In genomic region chr5:16615737-16616535, GRCh38 we compare ENCODE assay signal across 8 cellular contexts. TPM values are rescaled to one million over a fixed set of nuclear protein-coding genes. Genes with fewer than 3 reads are reported as not detected.
DNase-seq lines count a peak whose midpoint lies in the region; ATAC-seq, FAIRE-seq and TF ChIP-seq lines count a peak whose summit lies in the region.

No MANE protein-coding gene starts in this region.

- TF ChIP-seq RAD21 in A549 (conservative IDR thresholded peaks at IDR 0.05 in 1 of 2, IDR thresholded peaks at IDR 0.05 in 1 of 2) (no peak), H1 (IDR thresholded peaks at IDR 0.05 in 1 of 2, conservative IDR thresholded peaks at IDR 0.05 in 1 of 2; ENCODE audit: low read depth in 2 of 2, low read length in 2 of 2) (no peak)

- H3K79me2 ChIP-seq in PC-9 (ENCODE audit: low read depth), result no peaks in the 10 kb centered on the region
- H3K79me2 ChIP-seq in H1 (ENCODE audit: control insufficient read depth in 1 of 2, insufficient read depth in 2 of 2, low read length in 2 of 2), result no peaks in the 10 kb centered on the region

- H3K23ac ChIP-seq in H1 (ENCODE audit: insufficient read length), result peak overlapping the region; percentile 35

- H3K56ac ChIP-seq in H1 (replicated peaks; ENCODE audit: insufficient read length, low read depth, low read length), result no peak overlapping the region

- DNase-seq in A549 (ENCODE audit: low read depth in 1 of 2, low spot score in 1 of 2) (no peak), GM20000 (ENCODE audit: low spot score) (peak; percentile 24), PC-9 (peak in 1 of 2 experiments; percentile 3), H1 (ENCODE audit: low read depth in 1 of 2, low spot score in 2 of 2) (no peak), natural killer cell (no peak), D341Med (ENCODE audit: low spot score) (no peak)
- DNase-seq in stimulated activated effector memory CD8-positive, alpha-beta T cell treated with anti-CD3 and anti-CD28 coated beads, Interleukin-12 subunit alpha, Interleukin-12 subunit beta, amount 100 ng/mL, for 72 hours (ENCODE audit: low spot score in 2 of 2), result no peak

- H3K27ac ChIP-seq in A549 (peak overlapping the region; percentile 63 to 90), PC-9 (no peak overlapping the region), H1 (ENCODE audit: low read depth, low read length) (no peak overlapping the region)

- no peak overlapping the region for H2BK15ac ChIP-seq in H1 (ENCODE audit: low read length)

- H3K36me3 ChIP-seq in PC-9 (ENCODE audit: low read depth) (no peaks in the 10 kb centered on the region), H1 (ENCODE audit: control insufficient read depth in 2 of 4, insufficient read depth in 4 of 4, low read length in 3 of 4) (no peaks in the 10 kb centered on the region)

- TF ChIP-seq EP300 in A549 (IDR thresholded peaks at IDR 0.05), result no peak
- no peak for TF ChIP-seq EP300 in H1 (IDR thresholded peaks at IDR 0.05; ENCODE audit: borderline replicate concordance in 1 of 2, low read depth in 2 of 2, low read length in 2 of 2)

- no peak overlapping the region for H4K91ac ChIP-seq in H1 (replicated peaks; ENCODE audit: insufficient read length, low read length)

- H3K4ac ChIP-seq in H1 (replicated peaks; ENCODE audit: insufficient read length, low read depth, low read length), result no peak overlapping the region

- H3K27me3 Mint-ChIP-seq in natural killer cell (ENCODE audit: low read depth in 2 of 2), result peaks cover 12% of the 10 kb centered on the region in 2 donors

- no peak overlapping the region for H2AK5ac ChIP-seq in H1 (ENCODE audit: low read depth, low read length)

- POLR2A ChIA-PET in A549 (lab: Yijun Ruan, JAX) (no interaction called here), PC-9 (lab: Charles Lee; ENCODE audit: unreplicated experiment) (no interaction called here), H1 (lab: Charles Lee; ENCODE audit: partially characterized antibody) (no interaction called here)

- no peak overlapping the region for H3K14ac ChIP-seq in H1 (ENCODE audit: insufficient read length)

- peaks cover 5 to 13% of the 10 kb centered on the region in 2 donors for H3K4me1 Mint-ChIP-seq in natural killer cell
- H3K4me1 Mint-ChIP-seq in stimulated activated effector memory CD8-positive, alpha-beta T cell treated with anti-CD3 and anti-CD28 coated beads, Interleukin-12 subunit alpha, Interleukin-12 subunit beta, amount 100 ng/mL, for 72 hours, result peaks cover 17% of the 10 kb centered on the region

- peak; percentile 11 to 40; a peak in 5 of 6 replicates for ATAC-seq in A549
- ATAC-seq in natural killer cell, result no peak
- ATAC-seq in GM21825 (IDR thresholded peaks at IDR 0.05; ENCODE audit: unreplicated experiment), result no peak
- no peak for ATAC-seq in stimulated activated effector memory CD8-positive, alpha-beta T cell treated with anti-CD3 and anti-CD28 coated beads, Interleukin-12 subunit alpha, Interleukin-12 subunit beta, amount 100 ng/mL, for 72 hours

- no peaks in the 10 kb centered on the region for H3K79me1 ChIP-seq in H1 (ENCODE audit: low read depth, low read length)

- H3K9me3 Mint-ChIP-seq in natural killer cell, result no peaks in the 10 kb centered on the region
- H3K9me3 Mint-ChIP-seq in stimulated activated effector memory CD8-positive, alpha-beta T cell treated with anti-CD3 and anti-CD28 coated beads, Interleukin-12 subunit alpha, Interleukin-12 subunit beta, amount 100 ng/mL, for 72 hours, result no peaks in the 10 kb centered on the region

- BruUV-seq in PC-9 (replicated peaks; lab: Mats Ljungman, UMichigan), result no TSS peak

- H3K27me3 ChIP-seq in PC-9 (ENCODE audit: insufficient read depth, low read depth), result peaks cover 53% of the 10 kb centered on the region
- peaks cover 7 to 37% (median 27%) of the 10 kb centered on the region in 4 experiments for H3K27me3 ChIP-seq in H1 (replicated peaks in 1 of 4; ENCODE audit: control insufficient read depth in 3 of 4, extremely low read depth in 1 of 4, insufficient read depth in 3 of 4, low read length in 3 of 4)

- H2BK120ac ChIP-seq in H1 (replicated peaks; ENCODE audit: low read depth, low read length), result no peak overlapping the region

- FAIRE-seq in A549 (lab: Jason Lieb, UNC) (no peak), H1 (lab: Jason Lieb, UNC) (no peak)

- H3K27ac Mint-ChIP-seq in natural killer cell, result peak overlapping the region in 1 of 2 donors; percentile 44
- no peak overlapping the region for H3K27ac Mint-ChIP-seq in stimulated activated effector memory CD8-positive, alpha-beta T cell treated with anti-CD3 and anti-CD28 coated beads, Interleukin-12 subunit alpha, Interleukin-12 subunit beta, amount 100 ng/mL, for 72 hours

- CTCF ChIA-PET in A549 (lab: Yijun Ruan, JAX) (no interaction called here), PC-9 (lab: Charles Lee) (no interaction called here), H1 (lab: Charles Lee; ENCODE audit: partially characterized antibody) (interaction anchor here (1.2 to 2.0 kb wide), 3 partner anchors 32 to 63 kb away, joined by 3 to 6 read pairs (median 3); no protein-coding TSS in a partner anchor)

- peak overlapping the region; percentile 92 for H3K4me2 ChIP-seq in A549
- H3K4me2 ChIP-seq in PC-9, result peak overlapping the region; percentile 86
- peak overlapping the region; percentile 71 to 94 for H3K4me2 ChIP-seq in H1 (ENCODE audit: insufficient read depth in 1 of 2, low read depth in 2 of 2, low read length in 2 of 2)

- no peak overlapping the region for H2BK20ac ChIP-seq in H1 (ENCODE audit: low read length)

- intact Hi-C loops in PC-9 (cut with micrococcal nuclease; ENCODE audit: unreplicated experiment) (no loop called here), natural killer cell (cut with micrococcal nuclease) (no loop called here)

- no peak overlapping the region for H2BK5ac ChIP-seq in H1 (ENCODE audit: low read depth, low read length)

- H3F3A ChIP-seq in PC-9 (ENCODE audit: insufficient read depth, low read depth), result no peaks in the 10 kb centered on the region

- no peaks in the 10 kb centered on the region for H3K36me3 Mint-ChIP-seq in natural killer cell
- H3K36me3 Mint-ChIP-seq in stimulated activated effector memory CD8-positive, alpha-beta T cell treated with anti-CD3 and anti-CD28 coated beads, Interleukin-12 subunit alpha, Interleukin-12 subunit beta, amount 100 ng/mL, for 72 hours, result no peaks in the 10 kb centered on the region

- H3K23me2 ChIP-seq in H1 (ENCODE audit: low read depth, low read length), result peaks cover 16% of the 10 kb centered on the region

- H3K9ac ChIP-seq in H1 (replicated peaks in 1 of 4; ENCODE audit: extremely low read depth in 1 of 4, low read depth in 3 of 4, low read length in 3 of 4), result 0 out of 7 replicates have a peak overlapping the region, but pooled peaks of 1 of the 4 experiments have one; percentile 22

- no peaks in the 10 kb centered on the region for H3K9me3 ChIP-seq in A549
- no peaks in the 10 kb centered on the region for H3K9me3 ChIP-seq in PC-9 (ENCODE audit: insufficient read depth, low read depth)
- H3K9me3 ChIP-seq in H1 (ENCODE audit: insufficient read depth in 2 of 2, low read depth in 1 of 2, low read length in 1 of 2), result no peaks in the 10 kb centered on the region

- H3K18ac ChIP-seq in H1 (ENCODE audit: extremely low read depth, low read length), result peak overlapping the region; percentile 2; the same call in 1 of the 2 replicates

- no peak overlapping the region; the same call in 1 of the 2 replicates for H4K8ac ChIP-seq in H1 (ENCODE audit: extremely low read depth, insufficient read depth, low read length)

- H3K4me1 ChIP-seq in A549, result peaks cover 6% of the 10 kb centered on the region
- peaks cover 8% of the 10 kb centered on the region; the same call in 1 of the 2 replicates for H3K4me1 ChIP-seq in PC-9 (replicated peaks; ENCODE audit: insufficient read depth)
- peaks cover 4 to 15% (median 8%) of the 10 kb centered on the region in 4 experiments for H3K4me1 ChIP-seq in H1 (replicated peaks in 1 of 4; ENCODE audit: control insufficient read depth in 3 of 4, insufficient read depth in 4 of 4, low read length in 3 of 4)

- no peak for TF ChIP-seq POLR2A in A549 (IDR thresholded peaks at IDR 0.05; ENCODE audit: low read length)
- no peak for TF ChIP-seq POLR2A in H1 (IDR thresholded peaks at IDR 0.05; ENCODE audit: control extremely low read depth in 1 of 2, low read depth in 2 of 2, low read length in 2 of 2)

- no peak overlapping the region for H4K5ac ChIP-seq in H1 (ENCODE audit: insufficient read length, low read depth, low read length)

- TF ChIP-seq CTCF in A549 (IDR thresholded peaks at IDR 0.05) (no peak), GM20000 (IDR thresholded peaks at IDR 0.05; ENCODE audit: extremely low read depth, missing control alignments) (no peak), PC-9 (conservative IDR thresholded peaks at IDR 0.05) (no peak), H1 (IDR thresholded peaks at IDR 0.05; ENCODE audit: control extremely low read depth in 1 of 3, insufficient read depth in 1 of 3, low read depth in 1 of 3, low read length in 3 of 3) (no peak), natural killer cell (IDR thresholded peaks at IDR 0.05) (no peak)

- H2AFZ ChIP-seq in PC-9 (peak overlapping the region; percentile 72), H1 (ENCODE audit: low read length) (peak overlapping the region; percentile 76; the same call in 1 of the 2 replicates)

- peak overlapping the region; percentile 82 for H3K4me3 Mint-ChIP-seq in natural killer cell
- no peak overlapping the region for H3K4me3 Mint-ChIP-seq in stimulated activated effector memory CD8-positive, alpha-beta T cell treated with anti-CD3 and anti-CD28 coated beads, Interleukin-12 subunit alpha, Interleukin-12 subunit beta, amount 100 ng/mL, for 72 hours

- no peaks in the 10 kb centered on the region; the same call in 1 of the 2 replicates for H3K9me2 ChIP-seq in PC-9 (ENCODE audit: insufficient read depth)

- H2BK12ac ChIP-seq in H1 (ENCODE audit: low read depth, low read length), result peak overlapping the region; percentile 72; the same call in 1 of the 2 replicates

- H4K20me1 ChIP-seq in PC-9 (ENCODE audit: insufficient read depth) (no peaks in the 10 kb centered on the region), H1 (replicated peaks in 1 of 2; ENCODE audit: control insufficient read depth in 1 of 2, insufficient read depth in 2 of 2, low read length in 2 of 2) (no peaks in the 10 kb centered on the region)

- H3K4me3 ChIP-seq in A549, result peak overlapping the region; percentile 62
- H3K4me3 ChIP-seq in PC-9, result peak overlapping the region; percentile 67; the same call in 1 of the 2 replicates
- H3K4me3 ChIP-seq in H1 (ENCODE audit: extremely low read depth in 1 of 4, insufficient read depth in 2 of 4, low read depth in 3 of 4, low read length in 4 of 4), result peak overlapping the region; percentile 49 to 80 (median 74)

- 12% methylated on average over 31 of the region's 31 CpGs for WGBS in A549 (ENCODE audit: missing lambda C conversion rate)
- WGBS in H1 (ENCODE audit: extremely low coverage in 1 of 2, insufficient coverage in 1 of 2, insufficient read length in 1 of 2, insufficient replicate concordance in 2 of 2, low coverage in 1 of 2, low lambda C conversion rate in 2 of 2, missing lambda C conversion rate in 1 of 2), 2 experiments, result 17% methylated on average over 31 of the region's 31 CpGs; no CpG with 5 or more reads in 1 of the 2 experiments

RNA-seq across cellular contexts. Expression of gene RETREG1, which starts 0.9 kb away (rescaled TPM):
- polyA plus RNA-seq in A549 (2011; rRNA removed) (2.6 and 3.4 TPM in 2 replicates), A549 (2017; fragmentation: RNase III; extraction: RNeasy Plus Mini Kit Qiagen cat#74134 plus additional on column Dnase treatment) (1.7 to 2.1 TPM (median 2.0 TPM) in 3 replicates), H1 (2011; rRNA removed) (0.62 and 1.2 TPM in 2 replicates)
- polyA plus RNA-seq in A549 (2012; cell fraction: cytosol; rRNA removed), result 1.0 and 1.2 TPM in 2 replicates
- 0.66 and 1.3 TPM in 2 replicates for polyA plus RNA-seq in A549 (2012; cell fraction: nucleus; rRNA removed)
- 1.7 and 1.8 TPM in 2 replicates for polyA minus RNA-seq in A549 (2011; rRNA and poly(A)+ RNA removed)
- total RNA-seq in PC-9 (2021) (5.6 and 9.7 TPM in 2 replicates), natural killer cell (1 to 10 TPM; 2.1 to 4.5 (median 3.3) TPM)
- 1.9 TPM in 2 replicates for total RNA-seq in H1 (2021; fragmentation: NEBNext Ultra II Directional; extraction: Animal tissue kit (Norgen Biotek cat#: 25700))
- 1.4 TPM for polyA plus RNA-seq in H1 (2011; cell fraction: cytosol; rRNA removed)
- 0.98 TPM for polyA plus RNA-seq in H1 (2011; cell fraction: nucleus; rRNA removed)
- 1.0 to 1.7 TPM (median 1.2 TPM) in 4 replicates for polyA plus RNA-seq in H1 (2012, experiment 1 of 2)
- polyA plus RNA-seq in H1 (2012, experiment 2 of 2), result 0.09 TPM
- 5.1 TPM for polyA plus RNA-seq in H1 (2013, experiment 1 of 2)
- polyA plus RNA-seq in H1 (2013, experiment 2 of 2), result 5.5 TPM
- polyA minus RNA-seq in H1 (2011; rRNA and poly(A)+ RNA removed), result 1.7 and 2.8 TPM in 2 replicates
- 1.5 TPM for polyA minus RNA-seq in H1 (2011; cell fraction: cytosol; rRNA and poly(A)+ RNA removed)
- polyA minus RNA-seq in H1 (2011; cell fraction: nucleus; rRNA and poly(A)+ RNA removed), result 6.9 TPM

Comparison
In these comparisons a context has a peak if more than half of its experiments do, and no peak if none do; other contexts are left out.
1. ATAC-seq: peak in A549 (2 of 2); none in natural killer cell (0 of 3), GM21825 (single experiment) and stimulated activated effector memory CD8-positive, alpha-beta T cell treated with anti-CD3 and anti-CD28 coated beads, Interleukin-12 subunit alpha, Interleukin-12 subunit beta, amount 100 ng/mL, for 72 hours (single experiment).
2. H3K27ac ChIP-seq: peak in A549 (2 of 2); none in PC-9 (single experiment) and H1 (single experiment).
3. Of the 18 proteins assayed by ChIP-seq in both H1 and A549: peak only in H1: RNF2; only in A549: none; in both: RFX5; in neither: 16.
4. Peak in every context shown above with its lines, with median percentiles within 50 percentile points of each other: H3K4me2 ChIP-seq and H3K4me3 ChIP-seq.